26 cellular contexts compared by ENCODE assay signal in the genomic region with DNA sequence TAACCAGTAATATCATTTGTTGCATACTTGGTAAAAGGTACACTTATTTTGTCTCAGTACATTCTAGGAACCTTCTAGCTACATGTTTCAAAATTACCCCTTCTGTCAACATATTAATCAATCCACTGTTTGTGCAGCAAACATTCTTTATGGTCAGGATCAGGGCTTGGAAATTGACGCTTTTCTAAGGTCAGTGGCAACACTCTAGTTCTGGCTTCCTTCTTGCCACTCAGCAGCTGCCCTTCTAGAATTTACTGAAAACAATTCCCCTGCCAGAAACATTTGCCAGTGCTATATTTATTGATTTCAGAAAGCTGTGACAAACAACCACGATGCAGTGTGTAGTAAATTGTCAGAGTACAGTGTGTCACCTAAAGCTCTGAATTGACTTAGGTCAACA.
"Had no signal": no experiment of that assay in that cellular context is flagged by ENCODE, and none has a peak within 500 bp of the region (broad histone marks: within the 10 kb centered on the region; RNA-seq: fewer than 3 reads in every experiment).

No MANE protein-coding gene starts in this region.

- ATAC-seq: activated CD8-positive, alpha-beta T cell treated with anti-CD3 and anti-CD28 coated beads for 36 hours; activated T-cell treated with anti-CD3 and anti-CD28 coated beads, Interleukin-2, amount 50 U/mL, for 4 hours; activated T-helper 17 cell treated with anti-CD3 and anti-CD28 coated beads, Interleukin-2, amount 50 U/mL, for 72 hours; natural killer cell treated with Interleukin-12 subunit alpha and Interleukin-12 subunit beta and Interleukin-15 and Interleukin-18, amount 100 ng/mL, for 72 hours; stimulated activated memory B cell treated with anti-CD40 and anti-IgM and Interleukin-4, amounts not matched to agents 10 μg/mL and 1 μg/mL and 100 μg/mL, for 72 hours; stimulated activated naive CD8-positive, alpha-beta T cell treated with anti-CD3 and anti-CD28 coated beads, Interleukin-15, amount 100 ng/mL, for 72 hours; T-helper 17 cell had no signal

- H3K36me3 ChIP-seq: brain microvascular endothelial cell, sigmoid colon, uterus had no signal

- H3K27me3 ChIP-seq: brain microvascular endothelial cell, sigmoid colon, uterus had no signal

- H3K9me3 ChIP-seq: sigmoid colon, uterus had no signal

- H3K27ac ChIP-seq: brain microvascular endothelial cell, sigmoid colon, uterus had no signal

- DNase-seq: activated CD4-positive, alpha-beta T cell treated with anti-CD3 and anti-CD28 coated beads, Interleukin-2, amount 50 U/mL, for 1 hour; activated CD4-positive, CD25-positive, alpha-beta regulatory T cell treated with anti-CD3 and anti-CD28 coated beads, Interleukin-2, amount 50 U/mL, for 72 hours; activated CD8-positive, alpha-beta T cell treated with anti-CD3 and anti-CD28 coated beads for 36 hours; activated gamma-delta T cell treated with Interleukin-2 at 50 U/mL for 16 hours; activated naive CD4-positive, alpha-beta T cell treated with anti-CD3 and anti-CD28 coated beads, Interleukin-2, amount 50 U/mL, for 16 hours; activated T-cell treated with anti-CD3 and anti-CD28 coated beads, Interleukin-2, amount 50 U/mL, for 4 hours; amniotic stem cell; brain microvascular endothelial cell; dermis blood vessel endothelial cell; effector CD8-positive, alpha-beta T cell; glutamatergic neuron; islet precursor cell; posterior cingulate gyrus; sigmoid colon; stimulated activated CD4-positive, alpha-beta T cell treated with anti-CD3 and anti-CD28 coated beads, Interleukin-1b, Interleukin-23, amount 100 ng/mL, for 48 hours; stimulated activated CD4-positive, alpha-beta T cell treated with anti-CD3 and anti-CD28 coated beads, Interleukin-4, amount 100 ng/mL, for 4 hours; stimulated activated CD8-positive, alpha-beta memory T cell treated with anti-CD3 and anti-CD28 coated beads, Interleukin-4, amount 100 ng/mL, for 48 hours; stimulated activated naive CD8-positive, alpha-beta T cell treated with anti-CD3 and anti-CD28 coated beads, Interleukin-15, amount 100 ng/mL, for 72 hours; substantia nigra; T-helper 17 cell; T1000; uterus had no signal

- H3K4me3 ChIP-seq: sigmoid colon, smooth muscle cell, uterus had no signal

- H3K4me1 ChIP-seq: sigmoid colon, uterus had no signal
